ENCODE assay signal across 1 cellular context in genomic region chr19:4057913-4058695, GRCh38.
TF ChIP-seq lines count a peak whose summit lies in the region.

No MANE protein-coding gene starts in this region.

TF ChIP-seq in HepG2, 621 proteins besides CTCF, POLR2A, EP300 and RAD21 (continued from another document and continues in another):
- peak; percentile 49; the same call in 1 of the 2 replicates for TF ChIP-seq ZNF574 (CRISPR knock-in tag; IDR thresholded peaks at IDR 0.05)
- 0 out of 2 replicates have a peak, but pooled peaks have one; percentile 27 for TF ChIP-seq ZNF780A (CRISPR knock-in tag; IDR thresholded peaks at IDR 0.05)
- TF ChIP-seq ZNF776 (CRISPR knock-in tag; IDR thresholded peaks at IDR 0.05): no peak; the same call in 1 of the 2 replicates
- TF ChIP-seq ZNF10 (CRISPR knock-in tag; IDR thresholded peaks at IDR 0.05; ENCODE audit: borderline replicate concordance, low read depth): no peak
- no peak for TF ChIP-seq U2AF2 (IDR thresholded peaks at IDR 0.05; ENCODE audit: low read depth, low read length)
- TF ChIP-seq ZNF672 (CRISPR knock-in tag; IDR thresholded peaks at IDR 0.05): no peak
- no peak for TF ChIP-seq HOXA7 (CRISPR knock-in tag; IDR thresholded peaks at IDR 0.05)
- TF ChIP-seq RBM22 (optimal IDR thresholded peaks at IDR 0.05; ENCODE audit: low read length): peak; percentile 44
- no peak for TF ChIP-seq ZBTB14 (CRISPR knock-in tag; IDR thresholded peaks at IDR 0.05)
- peak; percentile 81 for TF ChIP-seq NR2F6 (IDR thresholded peaks at IDR 0.05)
- peak; percentile 92 for TF ChIP-seq NR2F6 (CRISPR knock-in tag; IDR thresholded peaks at IDR 0.05)
- no peak for TF ChIP-seq MLX (CRISPR knock-in tag; IDR thresholded peaks at IDR 0.05)
- TF ChIP-seq SRF (IDR thresholded peaks at IDR 0.05; ENCODE audit: low read depth, low read length): no peak
- no peak for TF ChIP-seq ATF6 (CRISPR knock-in tag; conservative IDR thresholded peaks at IDR 0.05)
- TF ChIP-seq TFE3 (CRISPR knock-in tag; IDR thresholded peaks at IDR 0.05): peak; percentile 55; the same call in 1 of the 2 replicates
- no peak for TF ChIP-seq ZNF572 (CRISPR knock-in tag; IDR thresholded peaks at IDR 0.05)
- TF ChIP-seq THRA (CRISPR knock-in tag; IDR thresholded peaks at IDR 0.05; ENCODE audit: borderline replicate concordance): peak; percentile 77; the same call in 1 of the 2 replicates
- TF ChIP-seq ZMYM3 (CRISPR knock-in tag; IDR thresholded peaks at IDR 0.05): peak; percentile 100
- TF ChIP-seq ZNF382 (CRISPR knock-in tag; IDR thresholded peaks at IDR 0.05; ENCODE audit: borderline replicate concordance): no peak
- TF ChIP-seq PHF8 (CRISPR knock-in tag; IDR thresholded peaks at IDR 0.05): peak; percentile 68
- TF ChIP-seq ZNF747 (CRISPR knock-in tag; IDR thresholded peaks at IDR 0.05; ENCODE audit: borderline replicate concordance): no peak; the same call in 1 of the 2 replicates
- 0 out of 2 replicates have a peak, but pooled peaks have one; percentile 60 for TF ChIP-seq CC2D1A (CRISPR knock-in tag; IDR thresholded peaks at IDR 0.05)
- peak; percentile 87 for TF ChIP-seq CEBPG (CRISPR knock-in tag; IDR thresholded peaks at IDR 0.05)
- peak; percentile 80 for TF ChIP-seq TAF1 (CRISPR knock-in tag; IDR thresholded peaks at IDR 0.05)
- no peak for TF ChIP-seq ZNF282 (IDR thresholded peaks at IDR 0.05; ENCODE audit: partially characterized antibody)
- TF ChIP-seq SP1 (IDR thresholded peaks at IDR 0.05): no peak
- peak; percentile 66 for TF ChIP-seq SP1 (CRISPR knock-in tag; IDR thresholded peaks at IDR 0.05)
- TF ChIP-seq ZBTB4 (CRISPR knock-in tag; IDR thresholded peaks at IDR 0.05; ENCODE audit: borderline replicate concordance): no peak
- TF ChIP-seq ZMAT5 (CRISPR knock-in tag; IDR thresholded peaks at IDR 0.05; ENCODE audit: borderline replicate concordance, low read depth): no peak
- peak; percentile 70 for TF ChIP-seq ZNF501 (CRISPR knock-in tag; IDR thresholded peaks at IDR 0.05)
- no peak for TF ChIP-seq ZNF3 (CRISPR knock-in tag; IDR thresholded peaks at IDR 0.05)
- TF ChIP-seq ZNF781 (CRISPR knock-in tag; IDR thresholded peaks at IDR 0.05; ENCODE audit: borderline replicate concordance, not compliant biosample characterization): peak; percentile 38
- no peak for TF ChIP-seq MYNN (CRISPR knock-in tag; IDR thresholded peaks at IDR 0.05; ENCODE audit: low read depth)
- TF ChIP-seq SIN3B (IDR thresholded peaks at IDR 0.05; ENCODE audit: low read length): no peak
- TF ChIP-seq ZNF670 (CRISPR knock-in tag; IDR thresholded peaks at IDR 0.05; ENCODE audit: borderline replicate concordance): peak; percentile 85
- no peak for TF ChIP-seq ZFP36L2 (CRISPR knock-in tag; IDR thresholded peaks at IDR 0.05)
- TF ChIP-seq YY1 (IDR thresholded peaks at IDR 0.05; ENCODE audit: insufficient read depth, insufficient replicate concordance, low read depth, low read length): peak; percentile 60
- no peak for TF ChIP-seq ZHX2 (IDR thresholded peaks at IDR 0.05; ENCODE audit: low read depth)
- TF ChIP-seq ZHX2 (CRISPR knock-in tag; IDR thresholded peaks at IDR 0.05; ENCODE audit: borderline replicate concordance): no peak
- TF ChIP-seq NR2F1 (CRISPR knock-in tag; IDR thresholded peaks at IDR 0.05): peak; percentile 72 to 86
- peak; percentile 96 for TF ChIP-seq AKAP8 (CRISPR knock-in tag; IDR thresholded peaks at IDR 0.05)
- TF ChIP-seq ZNF563 (CRISPR knock-in tag; IDR thresholded peaks at IDR 0.05): peak; percentile 68; the same call in 1 of the 2 replicates
- TF ChIP-seq ZNF143 (CRISPR knock-in tag; IDR thresholded peaks at IDR 0.05): peak; percentile 78
- TF ChIP-seq HNRNPUL1 (IDR thresholded peaks at IDR 0.05; ENCODE audit: low read depth, low read length): 0 out of 2 replicates have a peak, but pooled peaks have one; percentile 41
- TF ChIP-seq SALL2 (CRISPR knock-in tag; IDR thresholded peaks at IDR 0.05): 0 out of 2 replicates have a peak, but pooled peaks have one; percentile 51
- no peak for TF ChIP-seq RBFOX2 (IDR thresholded peaks at IDR 0.05; ENCODE audit: low read depth, low read length)
- TF ChIP-seq KDM5A (IDR thresholded peaks at IDR 0.05; ENCODE audit: borderline replicate concordance, low read length): no peak
- no peak for TF ChIP-seq MZF1 (CRISPR knock-in tag; IDR thresholded peaks at IDR 0.05; ENCODE audit: borderline replicate concordance)
- TF ChIP-seq ATF7-NPFF (CRISPR knock-in tag; IDR thresholded peaks at IDR 0.05; ENCODE audit: low read depth): no peak
